21 cellular contexts compared by ENCODE assay signal in the genomic region with DNA sequence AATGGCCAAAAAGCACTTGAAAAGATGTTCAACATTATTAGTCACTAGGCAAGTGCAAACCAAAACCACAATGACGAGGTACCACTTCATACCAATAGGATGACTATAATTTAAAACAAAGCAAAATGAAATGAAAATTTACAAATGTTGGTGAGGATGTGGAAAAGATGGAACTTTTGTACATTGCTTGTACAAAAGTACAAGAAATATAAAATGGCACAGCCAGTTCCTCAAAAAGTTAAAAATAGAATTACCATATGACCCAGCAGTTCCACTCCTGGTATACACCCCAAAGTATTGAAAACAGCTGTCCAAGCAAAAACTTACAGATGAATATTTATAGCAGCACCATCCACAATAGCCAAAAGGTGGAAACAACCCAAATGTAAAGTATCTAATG.
A peak's percentile ranks its signal among the peaks of the same experiment; 100 is the strongest.
DNase-seq lines count a peak whose midpoint lies in the region; ATAC-seq, FAIRE-seq and TF ChIP-seq lines count a peak whose summit lies in the region.
"Had no signal": no experiment of that assay in that cellular context is flagged by ENCODE, and none has a peak within 500 bp of the region (broad histone marks: within the 10 kb centered on the region; RNA-seq: fewer than 3 reads in every experiment).

No MANE protein-coding gene starts in this region.

- peaks cover 0 to 10% (median 5%) of the 10 kb centered on the region in 4 donors for H3K9me3 ChIP-seq in upper lobe of left lung

- peak; percentile 48 for DNase-seq in AG20443 (ENCODE audit: low spot score)
- DNase-seq in NCI-H226, result peak; percentile 38
- DNase-seq in chondrocyte (ENCODE audit: low spot score), result no peak
- peak; percentile 81 for DNase-seq in non-pigmented ciliary epithelial cell (ENCODE audit: low read depth)
- no peak for DNase-seq in GM19239 (ENCODE audit: insufficient read length, low spot score)
- DNase-seq in upper lobe of left lung, result no peak
- no peak for DNase-seq in cardiac septum (ENCODE audit: low spot score)
- no peak for DNase-seq in NOMO-1 (lab: John Stamatoyannopoulos, UW; ENCODE audit: unreplicated experiment in 2 of 2)
- DNase-seq: activated CD8-positive, alpha-beta T cell treated with anti-CD3 and anti-CD28 coated beads for 36 hours; CD8-positive, alpha-beta T cell; GF-D8; H7; NCI-H774; Right ventricle myocardium superior; stimulated activated CD4-positive, alpha-beta T cell treated with anti-CD3 and anti-CD28 coated beads, Interleukin-2, amount 100 ng/mL, for 48 hours had no signal

- TF ChIP-seq EP300 in upper lobe of left lung (IDR thresholded peaks at IDR 0.05), result no peak

- no peaks in the 10 kb centered on the region for H3K36me3 ChIP-seq in upper lobe of left lung
- H3K36me3 ChIP-seq: gastroesophageal sphincter had no signal

- TF ChIP-seq POLR2A in upper lobe of left lung (IDR thresholded peaks at IDR 0.05), result no peak

- H3K9me3 Mint-ChIP-seq in chondrocyte (ENCODE audit: low read depth), result peaks cover 3% of the 10 kb centered on the region

- no peaks in the 10 kb centered on the region for H3K27me3 ChIP-seq in upper lobe of left lung
- H3K27me3 ChIP-seq: gastroesophageal sphincter had no signal

- H3K4me1 ChIP-seq in upper lobe of left lung, result no peaks in the 10 kb centered on the region
- H3K4me1 ChIP-seq: gastroesophageal sphincter had no signal

- peaks cover 5% of the 10 kb centered on the region for H3K4me1 Mint-ChIP-seq in chondrocyte (ENCODE audit: low read depth)

- ATAC-seq in upper lobe of left lung (ENCODE audit: low FRiP score in 2 of 2), result no peak
- ATAC-seq: activated CD8-positive, alpha-beta T cell treated with anti-CD3 and anti-CD28 coated beads for 36 hours; CD8-positive, alpha-beta T cell; gastroesophageal sphincter had no signal

- WGBS in upper lobe of left lung, 2 donors, result 76 to 88% methylated on average over 1 of the region's 1 CpG

- H3K4me3 Mint-ChIP-seq in chondrocyte (ENCODE audit: unreplicated experiment), result no peak overlapping the region
- H3K4me3 Mint-ChIP-seq: activated CD8-positive, alpha-beta T cell treated with anti-CD3 and anti-CD28 coated beads for 36 hours; CD8-positive, alpha-beta T cell had no signal

- no peak overlapping the region for H3K27ac ChIP-seq in upper lobe of left lung
- H3K27ac ChIP-seq: gastroesophageal sphincter had no signal

- TF ChIP-seq CTCF in chondrocyte (IDR thresholded peaks at IDR 0.05) (no peak), upper lobe of left lung (IDR thresholded peaks at IDR 0.05) (no peak)

- intact Hi-C loops in cardiac septum (cut with DNase I), result no loop called here

- no peaks in the 10 kb centered on the region for H3K27me3 Mint-ChIP-seq in chondrocyte (ENCODE audit: low read depth)
- H3K27me3 Mint-ChIP-seq: activated CD8-positive, alpha-beta T cell treated with anti-CD3 and anti-CD28 coated beads for 36 hours; progenitor cell of endocrine pancreas had no signal

- H3K27ac Mint-ChIP-seq in chondrocyte (ENCODE audit: unreplicated experiment), result peak overlapping the region; percentile 45
- H3K27ac Mint-ChIP-seq: activated CD8-positive, alpha-beta T cell treated with anti-CD3 and anti-CD28 coated beads for 36 hours; CD8-positive, alpha-beta T cell; progenitor cell of endocrine pancreas had no signal

- H3K36me3 Mint-ChIP-seq in chondrocyte (ENCODE audit: low read depth), result peaks cover 2% of the 10 kb centered on the region
- H3K36me3 Mint-ChIP-seq: CD8-positive, alpha-beta T cell had no signal

- FAIRE-seq in GM19239 (lab: Jason Lieb, UNC), result no peak
- FAIRE-seq: colon, GM18507, keratinocyte, urothelium cell line had no signal

- H3K4me3 ChIP-seq in upper lobe of left lung, result no peak overlapping the region
- H3K4me3 ChIP-seq: gastroesophageal sphincter had no signal

Comparison
In these comparisons a context has a peak if more than half of its experiments do, and no peak if none do; other contexts are left out.
1. DNase-seq: peak in AG20443 (single experiment), NCI-H226 (single experiment) and non-pigmented ciliary epithelial cell (single experiment); none in chondrocyte (single experiment), GM19239 (single experiment), upper lobe of left lung (0 of 2), cardiac septum (single experiment) and NOMO-1 (0 of 2).